ENCODE assay signal across 28 cellular contexts in the genomic region with DNA sequence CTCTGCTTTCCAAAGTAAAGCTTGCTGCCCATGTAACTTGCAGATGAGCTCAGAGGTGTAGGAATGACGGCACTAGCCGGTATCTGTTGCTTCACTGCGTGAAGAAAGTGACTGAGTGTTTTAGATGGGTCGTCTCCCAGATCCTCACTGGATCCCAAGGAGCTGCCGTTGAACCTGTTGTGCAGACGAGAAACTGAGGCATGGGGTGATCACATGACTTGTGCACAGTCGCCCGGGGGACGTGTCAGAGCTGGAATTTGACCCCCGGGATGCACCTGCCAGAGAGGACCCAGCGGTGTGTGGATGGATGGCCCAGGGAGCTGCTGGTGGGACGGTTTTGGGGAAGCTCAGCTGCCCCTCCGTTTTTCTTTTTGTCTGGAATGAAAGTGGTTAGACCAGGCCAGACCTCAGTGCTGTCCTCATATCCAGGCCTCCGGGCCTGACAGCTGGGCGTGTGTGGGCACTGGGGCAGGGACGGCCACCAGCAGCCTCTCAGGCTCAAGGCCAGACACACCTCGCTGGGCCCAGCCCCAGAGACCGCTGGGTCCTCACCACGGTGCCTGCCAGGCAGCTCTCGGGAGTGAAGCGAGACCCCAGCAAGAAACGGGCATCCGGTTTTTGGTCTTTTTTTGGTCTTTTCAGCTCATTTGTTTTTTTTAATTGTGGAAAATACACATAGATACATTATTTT. TPM values are rescaled to one million over a fixed set of nuclear protein-coding genes. Genes with fewer than 3 reads are reported as not detected.
DNase-seq lines count a peak whose midpoint lies in the region; ATAC-seq and TF ChIP-seq lines count a peak whose summit lies in the region.
"Had no signal": no experiment of that assay in that cellular context is flagged by ENCODE, and none has a peak within 500 bp of the region (broad histone marks: within the 10 kb centered on the region; RNA-seq: fewer than 3 reads in every experiment).

No MANE protein-coding gene starts in this region.

- no peak overlapping the region for H3K4me3 Mint-ChIP-seq in GM23338
- H3K4me3 Mint-ChIP-seq in dendritic cell treated with granulocyte-macrophage colony-stimulating factor and Interleukin-4, amounts not matched to agents 40 ng/mL and 50 ng/mL, for 4 days, result peak overlapping the region; percentile 45
- H3K4me3 Mint-ChIP-seq in naive thymus-derived CD8-positive, alpha-beta T cell, result peak overlapping the region in 6 of 10 donors; percentile 4 to 64 (median 50)
- H3K4me3 Mint-ChIP-seq: activated CD4-positive, alpha-beta memory T cell treated with anti-CD3 and anti-CD28 coated beads, Interleukin-2, amount 10 ng/mL, durations not matched to agents 7 days and 5 days; stimulated activated naive CD8-positive, alpha-beta T cell treated with anti-CD3 and anti-CD28 coated beads, Interleukin-15, Interleukin-2, amounts not matched to agents 100 ng/mL and 50 ng/mL, for 24 hours had no signal

- no peak for TF ChIP-seq CTCF in GM23338 (conservative IDR thresholded peaks at IDR 0.05; ENCODE audit: low read depth in 2 of 2)

- H3K4me3 ChIP-seq in GM23338, result no peak overlapping the region
- H3K4me3 ChIP-seq: GM23248, skin epidermis, tibial nerve had no signal

- no peak overlapping the region for H2AFZ ChIP-seq in GM23338
- H2AFZ ChIP-seq: GM23248 had no signal

- no peak overlapping the region for H3K4me2 ChIP-seq in GM23338

- intact Hi-C loops in dendritic cell treated with granulocyte-macrophage colony-stimulating factor and Interleukin-4, amounts not matched to agents 40 ng/mL and 50 ng/mL, for 4 days (cut with micrococcal nuclease), result no loop called here

- no peaks in the 10 kb centered on the region for H3K27me3 ChIP-seq in GM23338 (ENCODE audit: insufficient read depth)
- H3K27me3 ChIP-seq: tibial nerve had no signal

- no peaks in the 10 kb centered on the region for H3K9me2 ChIP-seq in GM23338 (ENCODE audit: insufficient read depth)

- peaks cover 2% of the 10 kb centered on the region; the same call in 2 of the 3 replicates for H3K9me3 Mint-ChIP-seq in GM23338
- no peaks in the 10 kb centered on the region for H3K9me3 Mint-ChIP-seq in dendritic cell treated with granulocyte-macrophage colony-stimulating factor and Interleukin-4, amounts not matched to agents 40 ng/mL and 50 ng/mL, for 4 days
- H3K9me3 Mint-ChIP-seq in naive thymus-derived CD8-positive, alpha-beta T cell, result peaks cover 0 to 2% (median 0%) of the 10 kb centered on the region in 9 donors
- H3K9me3 Mint-ChIP-seq: stimulated activated naive CD8-positive, alpha-beta T cell treated with anti-CD3 and anti-CD28 coated beads, Interleukin-15, Interleukin-2, amounts not matched to agents 100 ng/mL and 50 ng/mL, for 24 hours had no signal

- H3K4me1 Mint-ChIP-seq in GM23338, result peaks cover 4% of the 10 kb centered on the region; the same call in 2 of the 3 replicates
- peaks cover 90% of the 10 kb centered on the region for H3K4me1 Mint-ChIP-seq in dendritic cell treated with granulocyte-macrophage colony-stimulating factor and Interleukin-4, amounts not matched to agents 40 ng/mL and 50 ng/mL, for 4 days (ENCODE audit: low read depth)
- peaks cover 18 to 47% (median 46%) of the 10 kb centered on the region in 4 donors for H3K4me1 Mint-ChIP-seq in naive thymus-derived CD8-positive, alpha-beta T cell

- POLR2A ChIA-PET in naive thymus-derived CD8-positive, alpha-beta T cell (lab: Charles Lee), result interaction anchor here (0.6 to 1.5 kb wide), 11 partner anchors 9 to 241 kb away, joined by 3 to 12 read pairs (median 4); partner anchors contain the start of genes ABCA7, ARHGAP45 and MED16

- peaks cover 11% of the 10 kb centered on the region for H4K20me1 ChIP-seq in GM23338 (replicated peaks; ENCODE audit: insufficient read depth)

- H3F3A ChIP-seq in GM23338 (replicated peaks; ENCODE audit: low read depth), result 0 out of 2 replicates have a peak, but pooled peaks cover 3% of the 10 kb centered on the region

- H3K27ac ChIP-seq in GM23338 (ENCODE audit: low read depth), result peak overlapping the region; percentile 59; the same call in 1 of the 2 replicates
- H3K27ac ChIP-seq: epithelial cell of prostate, GM23248, skin epidermis, tibial nerve had no signal

- DNase-seq in GM23338 (ENCODE audit: low spot score), result no peak
- no peak for DNase-seq in naive thymus-derived CD8-positive, alpha-beta T cell
- no peak for DNase-seq in NCI-H2171 treated with DMSO at 0.1 percent for 48 hours (lab: John Stamatoyannopoulos, UW)
- DNase-seq: activated CD4-positive, CD25-positive, alpha-beta regulatory T cell; activated T-cell treated with anti-CD3 and anti-CD28 coated beads for 4 hours; amniotic stem cell; CD4-positive, alpha-beta memory T cell; dermis blood vessel endothelial cell; DMS153; GDM1; GM23248; KG1; naive thymus-derived CD4-positive, alpha-beta T cell; NCI-H146; NCI-H2171 had no signal

- H3K36me3 Mint-ChIP-seq in GM23338 (ENCODE audit: low read depth), result peaks cover 39% of the 10 kb centered on the region
- peaks cover 89% of the 10 kb centered on the region for H3K36me3 Mint-ChIP-seq in dendritic cell treated with granulocyte-macrophage colony-stimulating factor and Interleukin-4, amounts not matched to agents 40 ng/mL and 50 ng/mL, for 4 days (ENCODE audit: low read depth)
- no peaks in the 10 kb centered on the region for H3K36me3 Mint-ChIP-seq in naive thymus-derived CD8-positive, alpha-beta T cell
- H3K36me3 Mint-ChIP-seq: CD4-positive, alpha-beta memory T cell had no signal

- H3K27ac Mint-ChIP-seq in GM23338, result peak overlapping the region; percentile 30; the same call in 1 of the 2 replicates
- H3K27ac Mint-ChIP-seq in dendritic cell treated with granulocyte-macrophage colony-stimulating factor and Interleukin-4, amounts not matched to agents 40 ng/mL and 50 ng/mL, for 4 days, result peak overlapping the region; percentile 81
- peak overlapping the region in 5 of 10 donors; percentile 36 to 94 (median 72) for H3K27ac Mint-ChIP-seq in naive thymus-derived CD8-positive, alpha-beta T cell
- H3K27ac Mint-ChIP-seq: activated CD4-positive, alpha-beta memory T cell treated with anti-CD3 and anti-CD28 coated beads, Interleukin-2, amount 10 ng/mL, durations not matched to agents 7 days and 5 days; stimulated activated naive CD8-positive, alpha-beta T cell treated with anti-CD3 and anti-CD28 coated beads, Interleukin-15, Interleukin-2, amounts not matched to agents 100 ng/mL and 50 ng/mL, for 24 hours had no signal

- no peaks in the 10 kb centered on the region for H3K36me3 ChIP-seq in GM23338 (ENCODE audit: insufficient read depth)
- H3K36me3 ChIP-seq: tibial nerve had no signal

- peaks cover 14% of the 10 kb centered on the region for H3K27me3 Mint-ChIP-seq in GM23338 (ENCODE audit: insufficient read depth, low read depth, poor library complexity)
- H3K27me3 Mint-ChIP-seq in dendritic cell treated with granulocyte-macrophage colony-stimulating factor and Interleukin-4, amounts not matched to agents 40 ng/mL and 50 ng/mL, for 4 days, result no peaks in the 10 kb centered on the region
- H3K27me3 Mint-ChIP-seq in naive thymus-derived CD8-positive, alpha-beta T cell, result no peaks in the 10 kb centered on the region
- H3K27me3 Mint-ChIP-seq: activated CD4-positive, alpha-beta memory T cell treated with anti-CD3 and anti-CD28 coated beads, Interleukin-2, amount 10 ng/mL, durations not matched to agents 7 days and 5 days; CD4-positive, alpha-beta memory T cell had no signal

- peaks cover 82% of the 10 kb centered on the region for H3K79me2 ChIP-seq in GM23338 (replicated peaks; ENCODE audit: insufficient read depth)

- 0 out of 2 replicates have a peak, but pooled peaks cover 4% of the 10 kb centered on the region for H3K4me1 ChIP-seq in GM23338 (ENCODE audit: insufficient read depth)

- ATAC-seq in GM23338, result no peak
- ATAC-seq in naive thymus-derived CD8-positive, alpha-beta T cell, result no peak
- ATAC-seq in GM19397 (IDR thresholded peaks at IDR 0.05; ENCODE audit: unreplicated experiment), result no peak
- ATAC-seq in HG03469 (IDR thresholded peaks at IDR 0.05; ENCODE audit: unreplicated experiment), result no peak
- ATAC-seq: naive thymus-derived CD4-positive, alpha-beta T cell had no signal

TF ChIP-seq in GM23338, 12 proteins besides CTCF, POLR2A, EP300 and RAD21 (continues in another document):
- TF ChIP-seq JUNB (IDR thresholded peaks at IDR 0.05; ENCODE audit: unreplicated experiment) (no peak), EZH2 (IDR thresholded peaks at IDR 0.05; ENCODE audit: low read depth, unreplicated experiment) (no peak), CREB1 (CRISPR knock-in tag; IDR thresholded peaks at IDR 0.05; ENCODE audit: low read depth) (no peak), EZH2phosphoT487 (IDR thresholded peaks at IDR 0.05; ENCODE audit: unreplicated experiment) (no peak)

RNA-seq across cellular contexts. Expression of gene ARID3A, which starts 12.5 kb away (rescaled TPM):
- total RNA-seq in GM23338 (2014; rRNA removed; shearing (Covaris generic)), result 48.8 and 51.6 TPM in 2 replicates
- 33.6 and 36.6 TPM in 2 replicates for polyA plus RNA-seq in GM23338 (2016; fragmentation: Nextera tagmentation; extraction: Ambion mirVana)
- 1 to 10 TPM; 3.5 to 5.0 TPM for total RNA-seq in naive thymus-derived CD8-positive, alpha-beta T cell
- polyA plus RNA-seq in naive thymus-derived CD8-positive, alpha-beta T cell, result under 1 TPM; 0.09 to 0.58 (median 0.16) TPM

RNA-seq across cellular contexts. Expression of gene KISS1R, which starts 21.2 kb away (rescaled TPM):
- total RNA-seq in GM23338 (2014; rRNA removed; shearing (Covaris generic)), result 2.4 and 4.0 TPM in 2 replicates
- polyA plus RNA-seq in GM23338 (2016; fragmentation: Nextera tagmentation; extraction: Ambion mirVana), result 0.78 and 1.0 TPM in 2 replicates
- 1 to 10 TPM; 1.4 to 2.6 TPM for total RNA-seq in naive thymus-derived CD8-positive, alpha-beta T cell
- under 1 TPM; 0.18 to 0.58 (median 0.52) TPM for polyA plus RNA-seq in naive thymus-derived CD8-positive, alpha-beta T cell
- total RNA-seq: dermis blood vessel endothelial cell, fibroblast of villous mesenchyme, GM23248, lung microvascular endothelial cell, posterior vena cava, tibial nerve had no signal
- polyA plus RNA-seq: AG04450, GM23248 had no signal

RNA-seq across cellular contexts. Expression of gene R3HDM4, which starts 25.4 kb away (rescaled TPM):
- total RNA-seq in GM23338 (2014; rRNA removed; shearing (Covaris generic)), result 87.1 and 87.8 TPM in 2 replicates
- polyA plus RNA-seq in GM23338 (2016; fragmentation: Nextera tagmentation; extraction: Ambion mirVana), result 76.5 and 87.4 TPM in 2 replicates
- total RNA-seq in naive thymus-derived CD8-positive, alpha-beta T cell, result 100 to 1,000 TPM; 179 to 184 TPM
- 100 to 1,000 TPM; 137 to 238 (median 182) TPM for polyA plus RNA-seq in naive thymus-derived CD8-positive, alpha-beta T cell

RNA-seq across cellular contexts. Expression of gene RNU6-9, which starts 45.1 kb away (rescaled TPM):
- total RNA-seq in GM23338 (2014; rRNA removed; shearing (Covaris generic)), result not detected in 2 replicates
- not detected in 2 replicates for polyA plus RNA-seq in GM23338 (2016; fragmentation: Nextera tagmentation; extraction: Ambion mirVana)
- total RNA-seq in naive thymus-derived CD8-positive, alpha-beta T cell, result not detected
- not detected for polyA plus RNA-seq in naive thymus-derived CD8-positive, alpha-beta T cell
- total RNA-seq: activated CD4-positive, alpha-beta memory T cell treated with anti-CD3 and anti-CD28 coated beads, Interleukin-2, amount 10 ng/mL, durations not matched to agents 7 days and 5 days; CD4-positive, alpha-beta memory T cell; dermis blood vessel endothelial cell; fibroblast of villous mesenchyme; GM23248; kidney epithelial cell; lung microvascular endothelial cell; naive thymus-derived CD4-positive, alpha-beta T cell; posterior vena cava; tibial nerve had no signal
- polyA plus RNA-seq: AG04450; CD4-positive, alpha-beta memory T cell; GM23248; naive thymus-derived CD4-positive, alpha-beta T cell had no signal

RNA-seq across cellular contexts. Expression of gene MED16, which starts 45.4 kb away (rescaled TPM):
- 62.3 and 73.6 TPM in 2 replicates for total RNA-seq in GM23338 (2014; rRNA removed; shearing (Covaris generic))
- polyA plus RNA-seq in GM23338 (2016; fragmentation: Nextera tagmentation; extraction: Ambion mirVana), result 52.7 and 58.7 TPM in 2 replicates
- total RNA-seq in naive thymus-derived CD8-positive, alpha-beta T cell, result 10 to 100 TPM; 65.9 to 68.8 TPM
- 100 to 1,000 TPM in 1 of 3 donors, 10 to 100 TPM in 2; 54.3 to 117 (median 72.4) TPM for polyA plus RNA-seq in naive thymus-derived CD8-positive, alpha-beta T cell
